ENCODE assay signal across 9 cellular contexts in genomic region chr10:76829724-76830123, GRCh38.
"Had no signal": no experiment of that assay in that cellular context is flagged by ENCODE, and none has a peak within 500 bp of the region (broad histone marks: within the 10 kb centered on the region; RNA-seq: fewer than 3 reads in every experiment).

No MANE protein-coding gene starts in this region.

- H2AFZ ChIP-seq: GM23248, GM23338 had no signal

- H3K27ac ChIP-seq: GM23248 had no signal

- DNase-seq: GOT3, H7, H9, HCEC 1CT, HFFc6 had no signal

- H3K4me2 ChIP-seq: GM23338 had no signal

- H3K4me1 ChIP-seq: HAP-1 had no signal

- ATAC-seq: GM23338, HCT116 had no signal

- H3K36me3 ChIP-seq: HAP-1 had no signal

- H3K4me3 ChIP-seq: GM23248, GM23338, HAP-1 had no signal

- H3K9ac ChIP-seq: GM23248 had no signal

- H3K9me3 ChIP-seq: HAP-1 had no signal
